In the genomic region with DNA sequence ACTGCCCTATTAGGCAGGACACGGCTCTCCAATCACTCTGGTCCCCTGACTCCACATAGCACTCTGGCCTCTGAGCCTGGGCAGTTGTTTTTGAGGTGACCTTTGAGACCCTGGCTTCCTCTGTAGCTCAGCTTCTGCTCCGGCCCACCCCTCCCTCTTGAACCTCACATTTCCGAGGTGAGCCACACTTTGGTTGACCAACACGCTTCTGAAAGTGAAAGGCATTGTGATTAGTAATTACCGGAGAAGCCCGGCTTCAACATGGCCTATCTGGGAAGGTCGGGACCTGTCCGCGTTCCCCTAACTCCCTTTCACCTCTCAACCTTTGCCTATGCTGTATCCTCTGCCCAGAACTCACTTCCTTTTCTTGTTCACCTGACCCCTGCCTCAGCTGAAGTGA, we compare ENCODE assay signal across 10 cellular contexts. TPM values are rescaled to one million over a fixed set of nuclear protein-coding genes. Genes with fewer than 3 reads are reported as not detected.
DNase-seq lines count a peak whose midpoint lies in the region; ATAC-seq and TF ChIP-seq lines count a peak whose summit lies in the region.
"Had no signal": no experiment of that assay in that cellular context is flagged by ENCODE, and none has a peak within 500 bp of the region (broad histone marks: within the 10 kb centered on the region; RNA-seq: fewer than 3 reads in every experiment).

No MANE protein-coding gene starts in this region.

- peaks cover 22 to 37% of the 10 kb centered on the region in 2 donors for H3K27me3 Mint-ChIP-seq in natural killer cell (ENCODE audit: low read depth in 2 of 2)

- H3K4me3 Mint-ChIP-seq in natural killer cell = peak overlapping the region; percentile 69

- H3K4me1 Mint-ChIP-seq in natural killer cell = peaks cover 30 to 46% of the 10 kb centered on the region in 2 donors

- no peaks in the 10 kb centered on the region for H3K36me3 Mint-ChIP-seq in natural killer cell

- ATAC-seq in GM18870 (IDR thresholded peaks at IDR 0.05; ENCODE audit: unreplicated experiment) (peak; percentile 96), GM21528 (IDR thresholded peaks at IDR 0.05; ENCODE audit: low FRiP score, unreplicated experiment) (peak; percentile 85), HG03432 (IDR thresholded peaks at IDR 0.05; ENCODE audit: unreplicated experiment) (peak; percentile 96), natural killer cell (peak; percentile 49 to 82 (median 68))

- no peaks in the 10 kb centered on the region for H3K9me3 Mint-ChIP-seq in natural killer cell

- DNase-seq in natural killer cell = peak; percentile 52
- no peak for DNase-seq in DMS153 (lab: John Stamatoyannopoulos, UW)
- no peak for DNase-seq in DMS 273 treated with DMSO at 0.1 percent for 48 hours (lab: John Stamatoyannopoulos, UW)
- DNase-seq in NCI-H1417 treated with DMSO at 0.1 percent for 48 hours (lab: John Stamatoyannopoulos, UW) = no peak
- DNase-seq: activated naive CD4-positive, alpha-beta T cell treated with anti-CD3 and anti-CD28 coated beads, Interleukin-2, amount 50 U/mL, for 16 hours; NCI-H2171 had no signal

- TF ChIP-seq CTCF in natural killer cell (IDR thresholded peaks at IDR 0.05) = no peak

- intact Hi-C loops in natural killer cell (cut with micrococcal nuclease) = no loop called here

- peak overlapping the region; percentile 30 to 77 for H3K27ac Mint-ChIP-seq in natural killer cell
- H3K27ac Mint-ChIP-seq: progenitor cell of endocrine pancreas had no signal

RNA-seq across cellular contexts. Expression of gene ITGAX, which starts 10.3 kb away (rescaled TPM):
- 100 to 1,000 TPM; 224 to 249 (median 233) TPM for total RNA-seq in natural killer cell
- total RNA-seq: progenitor cell of endocrine pancreas had no signal

RNA-seq across cellular contexts. Expression of gene ITGAD, which starts 48.4 kb away (rescaled TPM):
- 1 to 10 TPM; 1.0 to 2.9 (median 2.2) TPM for total RNA-seq in natural killer cell
- total RNA-seq: progenitor cell of endocrine pancreas had no signal
